Comparison of ENCODE assay signal across 8 cellular contexts in genomic region chr14:68377459-68377858, GRCh38.
DNase-seq lines count a peak whose midpoint lies in the region; ATAC-seq and TF ChIP-seq lines count a peak whose summit lies in the region.

No MANE protein-coding gene starts in this region.

- H3K4me3 Mint-ChIP-seq in T-helper 17 cell = peak overlapping the region; percentile 50

- H3K27me3 ChIP-seq in prostate gland (replicated peaks; ENCODE audit: insufficient read depth) = no peaks in the 10 kb centered on the region

- H3K4me1 ChIP-seq in prostate gland (replicated peaks) = no peaks in the 10 kb centered on the region

- no peaks in the 10 kb centered on the region for H3K27me3 Mint-ChIP-seq in T-helper 17 cell

- no peaks in the 10 kb centered on the region for H3K36me3 ChIP-seq in prostate gland

- H3K9me3 ChIP-seq in T-helper 17 cell (ENCODE audit: control insufficient read depth, low read length, poor library complexity, severe bottlenecking) (no peaks in the 10 kb centered on the region), prostate gland (no peaks in the 10 kb centered on the region)

- intact Hi-C loops in prostate gland (cut with DNase I) = no loop called here

- no peak overlapping the region for H3K4me3 ChIP-seq in prostate gland

- no peak for TF ChIP-seq CTCF in prostate gland (IDR thresholded peaks at IDR 0.05)
- TF ChIP-seq CTCF in GM20000 (IDR thresholded peaks at IDR 0.05; ENCODE audit: extremely low read depth, missing control alignments) = no peak

- peak overlapping the region; percentile 93 for H3K27ac Mint-ChIP-seq in T-helper 17 cell

- no peaks in the 10 kb centered on the region for H3K36me3 Mint-ChIP-seq in T-helper 17 cell (ENCODE audit: low read depth)

- peak overlapping the region; percentile 14 to 18 for H3K27ac ChIP-seq in prostate gland

- ATAC-seq in T-helper 17 cell (peak; percentile 30), HG03439 (IDR thresholded peaks at IDR 0.05; ENCODE audit: unreplicated experiment) (no peak)

- 48% methylated on average over 8 of the region's 8 CpGs for WGBS in prostate gland

- DNase-seq in EH (ENCODE audit: low read depth) (peak; percentile 12), T-helper 17 cell (no peak), globus pallidus (ENCODE audit: low spot score) (peak; percentile 88), prostate gland (ENCODE audit: low spot score) (no peak), GM20000 (ENCODE audit: low spot score) (no peak)
- no peak for DNase-seq in NK-92 treated with Interleukin-12 subunit alpha and Interleukin-12 subunit beta, amount 100 ng/mL, for 24 hours (lab: John Stamatoyannopoulos, UW)
- no peak for DNase-seq in stimulated activated CD4-positive, alpha-beta T cell treated with anti-CD3 and anti-CD28 coated beads, Interleukin-1b, Interleukin-23, amount 100 ng/mL, for 48 hours

- no peak for TF ChIP-seq POLR2A in prostate gland (IDR thresholded peaks at IDR 0.05)

- H3K4me1 Mint-ChIP-seq in T-helper 17 cell = peaks cover 54% of the 10 kb centered on the region

Comparison
In these comparisons a context has a peak if more than half of its experiments do, and no peak if none do; other contexts are left out.
1. DNase-seq: peak in EH (single experiment) and globus pallidus (single experiment); none in T-helper 17 cell (0 of 3), prostate gland (single experiment), NK-92 treated with Interleukin-12 subunit alpha and Interleukin-12 subunit beta, amount 100 ng/mL, for 24 hours (single experiment), stimulated activated CD4-positive, alpha-beta T cell treated with anti-CD3 and anti-CD28 coated beads, Interleukin-1b, Interleukin-23, amount 100 ng/mL, for 48 hours (single experiment) and GM20000 (single experiment).